17 cellular contexts compared by ENCODE assay signal in genomic region chrX:39308126-39308525, GRCh38.
A peak's percentile ranks its signal among the peaks of the same experiment; 100 is the strongest.
DNase-seq lines count a peak whose midpoint lies in the region; ATAC-seq, FAIRE-seq and TF ChIP-seq lines count a peak whose summit lies in the region.
"Had no signal": no experiment of that assay in that cellular context is flagged by ENCODE, and none has a peak within 500 bp of the region (broad histone marks: within the 10 kb centered on the region; RNA-seq: fewer than 3 reads in every experiment).

No MANE protein-coding gene starts in this region.

- POLR2A ChIA-PET in activated CD8-positive, alpha-beta T cell treated with anti-CD3 and anti-CD28 coated beads for 36 hours (lab: Charles Lee): interaction anchor here (1.2 kb wide), 1 partner anchor 12 kb away, joined by 4 read pairs; no protein-coding TSS in a partner anchor
- POLR2A ChIA-PET in activated CD8-positive, alpha-beta T cell treated with anti-CD3 and anti-CD28 coated beads, Interleukin-2, amount 10 ng/mL, durations not matched to agents 7 days and 5 days (lab: Charles Lee): no interaction called here
- POLR2A ChIA-PET in naive thymus-derived CD8-positive, alpha-beta T cell (lab: Charles Lee): no interaction called here

- H3K36me3 Mint-ChIP-seq in activated CD8-positive, alpha-beta T cell treated with anti-CD3 and anti-CD28 coated beads for 36 hours (ENCODE audit: low read depth): peaks cover 82% of the 10 kb centered on the region
- H3K36me3 Mint-ChIP-seq in activated CD8-positive, alpha-beta T cell treated with anti-CD3 and anti-CD28 coated beads, Interleukin-2, amount 10 ng/mL, durations not matched to agents 7 days and 5 days (ENCODE audit: low read depth): peaks cover 9% of the 10 kb centered on the region
- H3K36me3 Mint-ChIP-seq in naive thymus-derived CD8-positive, alpha-beta T cell: peaks cover 0 to 3% (median 1%) of the 10 kb centered on the region in 3 donors

- no peak overlapping the region for H3K4me3 Mint-ChIP-seq in activated CD8-positive, alpha-beta T cell treated with anti-CD3 and anti-CD28 coated beads for 36 hours
- no peak overlapping the region for H3K4me3 Mint-ChIP-seq in activated CD8-positive, alpha-beta T cell treated with anti-CD3 and anti-CD28 coated beads, Interleukin-2, amount 10 ng/mL, durations not matched to agents 7 days and 5 days
- H3K4me3 Mint-ChIP-seq in naive thymus-derived CD8-positive, alpha-beta T cell: peak overlapping the region in 2 of 10 donors; percentile 28 to 81
- H3K4me3 Mint-ChIP-seq: effector memory CD8-positive, alpha-beta T cell had no signal

- CTCF ChIA-PET in activated CD8-positive, alpha-beta T cell treated with anti-CD3 and anti-CD28 coated beads for 36 hours (lab: Charles Lee): no interaction called here
- CTCF ChIA-PET in activated CD8-positive, alpha-beta T cell treated with anti-CD3 and anti-CD28 coated beads, Interleukin-2, amount 10 ng/mL, durations not matched to agents 7 days and 5 days (lab: Charles Lee): interaction anchor here (1.9 kb wide), 1 partner anchor 131 kb away, joined by 5 read pairs; no protein-coding TSS in a partner anchor

- ATAC-seq in activated CD8-positive, alpha-beta T cell treated with anti-CD3 and anti-CD28 coated beads for 36 hours: no peak
- ATAC-seq in activated CD8-positive, alpha-beta T cell treated with anti-CD3 and anti-CD28 coated beads, Interleukin-2, amount 10 ng/mL, durations not matched to agents 7 days and 5 days: no peak
- no peak for ATAC-seq in naive thymus-derived CD8-positive, alpha-beta T cell
- ATAC-seq: effector memory CD8-positive, alpha-beta T cell; left colon; sciatic nerve had no signal

- intact Hi-C loops in activated CD8-positive, alpha-beta T cell treated with anti-CD3 and anti-CD28 coated beads for 36 hours (cut with micrococcal nuclease): no loop called here

- DNase-seq in activated CD8-positive, alpha-beta T cell treated with anti-CD3 and anti-CD28 coated beads for 36 hours: no peak
- DNase-seq in activated CD8-positive, alpha-beta T cell treated with anti-CD3 and anti-CD28 coated beads, Interleukin-2, amount 10 ng/mL, durations not matched to agents 7 days and 5 days: no peak
- no peak for DNase-seq in GM18507 (ENCODE audit: extremely low spot score, insufficient read length, low read depth)
- peak; percentile 29 for DNase-seq in amniotic epithelial cell (ENCODE audit: low read depth)
- no peak for DNase-seq in naive thymus-derived CD8-positive, alpha-beta T cell
- DNase-seq in NCI-H2227 (lab: John Stamatoyannopoulos, UW; ENCODE audit: unreplicated experiment): no peak
- no peak for DNase-seq in mucosa of gallbladder (ENCODE audit: low spot score)
- no peak for DNase-seq in SHP77 treated with DMSO at 0.1 percent for 48 hours (lab: John Stamatoyannopoulos, UW)
- DNase-seq: activated CD4-positive, CD25-positive, alpha-beta regulatory T cell; amniotic stem cell; effector memory CD8-positive, alpha-beta T cell; left colon; NCI-H1436; NCI-H82; stimulated activated CD4-positive, alpha-beta T cell treated with anti-CD3 and anti-CD28 coated beads, Interleukin-1b, Interleukin-23, amount 100 ng/mL, for 48 hours had no signal

- no peaks in the 10 kb centered on the region for H3K27me3 Mint-ChIP-seq in activated CD8-positive, alpha-beta T cell treated with anti-CD3 and anti-CD28 coated beads for 36 hours
- no peaks in the 10 kb centered on the region for H3K27me3 Mint-ChIP-seq in activated CD8-positive, alpha-beta T cell treated with anti-CD3 and anti-CD28 coated beads, Interleukin-2, amount 10 ng/mL, durations not matched to agents 7 days and 5 days (ENCODE audit: low read depth)
- H3K27me3 Mint-ChIP-seq in naive thymus-derived CD8-positive, alpha-beta T cell: no peaks in the 10 kb centered on the region

- peak; percentile 15 for FAIRE-seq in GM18507 (lab: Jason Lieb, UNC)
- FAIRE-seq: HTR-8/SVneo had no signal

- peaks cover 10% of the 10 kb centered on the region for H3K9me3 Mint-ChIP-seq in activated CD8-positive, alpha-beta T cell treated with anti-CD3 and anti-CD28 coated beads for 36 hours
- peaks cover 3% of the 10 kb centered on the region for H3K9me3 Mint-ChIP-seq in activated CD8-positive, alpha-beta T cell treated with anti-CD3 and anti-CD28 coated beads, Interleukin-2, amount 10 ng/mL, durations not matched to agents 7 days and 5 days (ENCODE audit: insufficient read depth)
- H3K9me3 Mint-ChIP-seq in naive thymus-derived CD8-positive, alpha-beta T cell: peaks cover 0 to 16% (median 2%) of the 10 kb centered on the region in 9 donors
- H3K9me3 Mint-ChIP-seq: effector memory CD8-positive, alpha-beta T cell had no signal

- peaks cover 70% of the 10 kb centered on the region for H3K4me1 Mint-ChIP-seq in activated CD8-positive, alpha-beta T cell treated with anti-CD3 and anti-CD28 coated beads for 36 hours (ENCODE audit: low read depth)
- peaks cover 43% of the 10 kb centered on the region for H3K4me1 Mint-ChIP-seq in activated CD8-positive, alpha-beta T cell treated with anti-CD3 and anti-CD28 coated beads, Interleukin-2, amount 10 ng/mL, durations not matched to agents 7 days and 5 days (ENCODE audit: low read depth)
- H3K4me1 Mint-ChIP-seq in naive thymus-derived CD8-positive, alpha-beta T cell: peaks cover 28 to 71% (median 62%) of the 10 kb centered on the region in 4 donors

- peak overlapping the region; percentile 100 for H3K27ac Mint-ChIP-seq in activated CD8-positive, alpha-beta T cell treated with anti-CD3 and anti-CD28 coated beads for 36 hours
- H3K27ac Mint-ChIP-seq in activated CD8-positive, alpha-beta T cell treated with anti-CD3 and anti-CD28 coated beads, Interleukin-2, amount 10 ng/mL, durations not matched to agents 7 days and 5 days: no peak overlapping the region
- H3K27ac Mint-ChIP-seq in naive thymus-derived CD8-positive, alpha-beta T cell: peak overlapping the region in 9 of 10 donors; percentile 13 to 100 (median 92)
- H3K27ac Mint-ChIP-seq: effector memory CD8-positive, alpha-beta T cell had no signal

- TF ChIP-seq CTCF in activated CD8-positive, alpha-beta T cell treated with anti-CD3 and anti-CD28 coated beads for 36 hours (IDR thresholded peaks at IDR 0.05): no peak
